ENCODE assay signal across 11 cellular contexts in the genomic region with DNA sequence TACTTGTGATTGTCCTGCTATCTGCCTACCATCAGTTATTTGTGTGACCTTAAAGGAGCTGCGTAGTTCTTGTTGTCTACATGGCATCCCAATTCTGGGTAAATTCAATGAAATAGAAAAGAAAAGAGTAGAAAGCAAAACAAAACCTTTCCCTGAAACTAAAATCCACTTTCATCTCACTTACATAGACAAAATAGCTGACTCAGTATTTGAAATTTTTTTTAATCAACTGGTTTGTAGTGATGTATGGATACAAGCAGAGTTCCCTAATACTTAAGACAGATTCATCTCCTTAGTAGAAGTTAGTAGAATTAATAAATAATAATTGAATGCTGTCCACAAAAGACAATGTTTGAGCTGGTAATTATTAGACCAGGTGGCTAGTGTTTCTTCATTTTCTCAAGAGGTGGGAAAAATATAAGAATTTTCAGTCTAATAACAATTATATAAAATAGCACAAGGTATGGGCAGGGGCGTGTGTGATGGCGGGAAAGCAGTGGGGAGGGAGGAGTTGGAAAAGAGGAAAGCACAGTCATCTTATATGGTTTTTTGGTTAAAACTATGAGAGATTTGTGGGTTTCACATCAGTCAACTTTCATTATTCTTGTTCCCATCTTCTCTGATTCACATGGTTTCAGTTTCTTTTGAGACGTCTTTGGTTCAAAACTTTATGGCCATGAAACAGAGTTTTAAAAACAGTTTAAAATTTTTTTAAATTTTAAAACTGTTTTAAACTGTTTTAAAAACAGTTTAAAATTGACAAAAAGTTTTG.
DNase-seq lines count a peak whose midpoint lies in the region; ATAC-seq, FAIRE-seq and TF ChIP-seq lines count a peak whose summit lies in the region.
"Had no signal": no experiment of that assay in that cellular context is flagged by ENCODE, and none has a peak within 500 bp of the region (broad histone marks: within the 10 kb centered on the region; RNA-seq: fewer than 3 reads in every experiment).

No MANE protein-coding gene starts in this region.

- no peak overlapping the region for H3K23ac ChIP-seq in H1 (ENCODE audit: insufficient read length)

- no peaks in the 10 kb centered on the region for H3K9me3 Mint-ChIP-seq in Calu3 (ENCODE audit: low read depth, unreplicated experiment)

- H3K56ac ChIP-seq in H1 (replicated peaks; ENCODE audit: insufficient read length, low read depth, low read length) = no peak overlapping the region

- H3K27me3 ChIP-seq in H1 (replicated peaks in 1 of 4; ENCODE audit: control insufficient read depth in 3 of 4, extremely low read depth in 1 of 4, insufficient read depth in 3 of 4, low read length in 3 of 4) = peaks cover 0 to under 1% (median 0%) of the 10 kb centered on the region in 4 experiments; a peak in 1 of 7 replicates

- DNase-seq in H1 (ENCODE audit: low read depth in 1 of 2, low spot score in 2 of 2) = no peak
- DNase-seq in NCI-H748 (lab: John Stamatoyannopoulos, UW; ENCODE audit: unreplicated experiment) = no peak
- DNase-seq in H54 (ENCODE audit: insufficient read length, low spot score) = no peak
- no peak for DNase-seq in Calu3
- DNase-seq in NCI-H2196 treated with DMSO at 0.1 percent for 48 hours (lab: John Stamatoyannopoulos, UW; ENCODE audit: unreplicated experiment) = no peak
- DNase-seq: GF-D8, NCI-H2171 treated with DMSO at 0.1 percent for 48 hours had no signal

- no peak for TF ChIP-seq POLR2A in H1 (IDR thresholded peaks at IDR 0.05; ENCODE audit: control extremely low read depth in 1 of 2, low read depth in 2 of 2, low read length in 2 of 2)
- no peak for TF ChIP-seq POLR2A in H54 (IDR thresholded peaks at IDR 0.05; ENCODE audit: low read depth, low read length)

- H3K79me2 ChIP-seq in H1 (ENCODE audit: control insufficient read depth in 1 of 2, insufficient read depth in 2 of 2, low read length in 2 of 2) = no peaks in the 10 kb centered on the region
- H3K79me2 ChIP-seq: parathyroid adenoma had no signal

- no peak overlapping the region for H2AFZ ChIP-seq in H1 (ENCODE audit: low read length)
- H2AFZ ChIP-seq: parathyroid adenoma had no signal

- H3K4me2 ChIP-seq in H1 (ENCODE audit: insufficient read depth in 1 of 2, low read depth in 2 of 2, low read length in 2 of 2) = no peak overlapping the region

- no peaks in the 10 kb centered on the region for H3K23me2 ChIP-seq in H1 (ENCODE audit: low read depth, low read length)

- POLR2A ChIA-PET in H1 (lab: Charles Lee; ENCODE audit: partially characterized antibody) = no interaction called here

- FAIRE-seq in H1 (lab: Jason Lieb, UNC) (no peak), H54 (lab: Jason Lieb, UNC) (no peak)

- H3K18ac ChIP-seq in H1 (ENCODE audit: extremely low read depth, low read length) = no peak overlapping the region

- no peaks in the 10 kb centered on the region for H3K36me3 ChIP-seq in H1 (ENCODE audit: control insufficient read depth in 2 of 4, insufficient read depth in 4 of 4, low read length in 3 of 4)

- TF ChIP-seq EP300 in H1 (IDR thresholded peaks at IDR 0.05; ENCODE audit: borderline replicate concordance in 1 of 2, low read depth in 2 of 2, low read length in 2 of 2) = no peak

- TF ChIP-seq CTCF in H1 (IDR thresholded peaks at IDR 0.05; ENCODE audit: control extremely low read depth in 1 of 3, insufficient read depth in 1 of 3, low read depth in 1 of 3, low read length in 3 of 3) (no peak), Calu3 (IDR thresholded peaks at IDR 0.05; ENCODE audit: unreplicated experiment) (no peak)

- no peak overlapping the region for H2BK15ac ChIP-seq in H1 (ENCODE audit: low read length)

- no peak overlapping the region for H3K4ac ChIP-seq in H1 (replicated peaks; ENCODE audit: insufficient read length, low read depth, low read length)

- no peak overlapping the region for H2BK5ac ChIP-seq in H1 (ENCODE audit: low read depth, low read length)

- no peak overlapping the region for H4K8ac ChIP-seq in H1 (ENCODE audit: extremely low read depth, insufficient read depth, low read length)

- H4K20me1 ChIP-seq in H1 (replicated peaks in 1 of 2; ENCODE audit: control insufficient read depth in 1 of 2, insufficient read depth in 2 of 2, low read length in 2 of 2) = no peaks in the 10 kb centered on the region

- H3K4me3 ChIP-seq in H1 (ENCODE audit: extremely low read depth in 1 of 4, insufficient read depth in 2 of 4, low read depth in 3 of 4, low read length in 4 of 4) = no peak overlapping the region

- no peaks in the 10 kb centered on the region for H3K27me3 Mint-ChIP-seq in Calu3 (ENCODE audit: unreplicated experiment)

- no peak overlapping the region for H3K27ac Mint-ChIP-seq in Calu3 (ENCODE audit: unreplicated experiment)

- peaks cover 19% of the 10 kb centered on the region for H3K4me1 Mint-ChIP-seq in Calu3 (ENCODE audit: low read depth, unreplicated experiment)

- no peaks in the 10 kb centered on the region for H3K79me1 ChIP-seq in H1 (ENCODE audit: low read depth, low read length)

- no peak for TF ChIP-seq RAD21 in H1 (IDR thresholded peaks at IDR 0.05 in 1 of 2, conservative IDR thresholded peaks at IDR 0.05 in 1 of 2; ENCODE audit: low read depth in 2 of 2, low read length in 2 of 2)

- peaks cover 0 to 4% (median 0%) of the 10 kb centered on the region in 4 experiments; a peak in 1 of 7 replicates for H3K4me1 ChIP-seq in H1 (replicated peaks in 1 of 4; ENCODE audit: control insufficient read depth in 3 of 4, insufficient read depth in 4 of 4, low read length in 3 of 4)
- H3K4me1 ChIP-seq: parathyroid adenoma had no signal

- intact Hi-C loops in Calu3 (cut with micrococcal nuclease; ENCODE audit: unreplicated experiment) = loop anchor here (5.0 kb wide), 1 partner anchor 445 kb away; no protein-coding TSS in a partner anchor

- no peak overlapping the region for H2BK12ac ChIP-seq in H1 (ENCODE audit: low read depth, low read length)

- H3K9me3 ChIP-seq in H1 (ENCODE audit: insufficient read depth in 2 of 2, low read depth in 1 of 2, low read length in 1 of 2) = no peaks in the 10 kb centered on the region

- no peak overlapping the region for H2BK20ac ChIP-seq in H1 (ENCODE audit: low read length)

- no peak overlapping the region for H4K91ac ChIP-seq in H1 (replicated peaks; ENCODE audit: insufficient read length, low read length)

- H3K14ac ChIP-seq in H1 (ENCODE audit: insufficient read length) = no peak overlapping the region

- 94% methylated on average over 4 of the region's 4 CpGs; no CpG with 5 or more reads in 1 of the 2 experiments for WGBS in H1 (ENCODE audit: extremely low coverage in 1 of 2, insufficient coverage in 1 of 2, insufficient read length in 1 of 2, insufficient replicate concordance in 2 of 2, low coverage in 1 of 2, low lambda C conversion rate in 2 of 2, missing lambda C conversion rate in 1 of 2), 2 experiments

- H3K36me3 Mint-ChIP-seq in Calu3 (ENCODE audit: insufficient read depth, unreplicated experiment) = no peaks in the 10 kb centered on the region

- ATAC-seq in GM18508 (IDR thresholded peaks at IDR 0.05; ENCODE audit: insufficient read depth, unreplicated experiment) (peak; percentile 92), GM21447 (IDR thresholded peaks at IDR 0.05; ENCODE audit: unreplicated experiment) (peak; percentile 98), HG03439 (IDR thresholded peaks at IDR 0.05; ENCODE audit: unreplicated experiment) (peak; percentile 74)

- CTCF ChIA-PET in H1 (lab: Charles Lee; ENCODE audit: partially characterized antibody) = interaction anchor here (0.7 to 3.1 kb wide), 3 partner anchors 11 to 119 kb away, joined by 3 to 18 read pairs (median 4); no protein-coding TSS in a partner anchor
- CTCF ChIA-PET in Calu3 (lab: Charles Lee) = no interaction called here

- BruUV-seq in Calu3 (replicated peaks; lab: Mats Ljungman, UMichigan) = no TSS peak

- H4K5ac ChIP-seq in H1 (ENCODE audit: insufficient read length, low read depth, low read length) = no peak overlapping the region

- H3K27ac ChIP-seq in H1 (ENCODE audit: low read depth, low read length) = no peak overlapping the region
- H3K27ac ChIP-seq: parathyroid adenoma had no signal

- no peak overlapping the region for H3K4me3 Mint-ChIP-seq in Calu3 (ENCODE audit: low read depth, unreplicated experiment)

- H2AK5ac ChIP-seq in H1 (ENCODE audit: low read depth, low read length) = no peak overlapping the region

- H2BK120ac ChIP-seq in H1 (replicated peaks; ENCODE audit: low read depth, low read length) = no peak overlapping the region

- H3K9ac ChIP-seq in H1 (replicated peaks in 1 of 4; ENCODE audit: extremely low read depth in 1 of 4, low read depth in 3 of 4, low read length in 3 of 4) = no peak overlapping the region
- H3K9ac ChIP-seq: parathyroid adenoma had no signal

TF ChIP-seq in H1, 55 proteins besides CTCF, POLR2A, EP300 and RAD21:
- TF ChIP-seq, protein P1, sequence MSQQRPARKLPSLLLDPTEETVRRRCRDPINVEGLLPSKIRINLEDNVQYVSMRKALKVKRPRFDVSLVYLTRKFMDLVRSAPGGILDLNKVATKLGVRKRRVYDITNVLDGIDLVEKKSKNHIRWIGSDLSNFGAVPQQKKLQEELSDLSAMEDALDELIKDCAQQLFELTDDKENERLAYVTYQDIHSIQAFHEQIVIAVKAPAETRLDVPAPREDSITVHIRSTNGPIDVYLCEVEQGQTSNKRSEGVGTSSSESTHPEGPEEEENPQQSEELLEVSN (IDR thresholded peaks at IDR 0.05) = no peak
- TF ChIP-seq MAFK (IDR thresholded peaks at IDR 0.05; ENCODE audit: low read depth, low read length) (peak; percentile 35; the same call in 1 of the 2 replicates), RNF2 (IDR thresholded peaks at IDR 0.05; ENCODE audit: borderline replicate concordance, low read depth, low read length, missing control alignments, poor library complexity, severe bottlenecking) (no peak), SIX5 (IDR thresholded peaks at IDR 0.05; ENCODE audit: low read depth, low read length) (no peak), CREB1 (IDR thresholded peaks at IDR 0.05) (no peak)
